In the genomic region with DNA sequence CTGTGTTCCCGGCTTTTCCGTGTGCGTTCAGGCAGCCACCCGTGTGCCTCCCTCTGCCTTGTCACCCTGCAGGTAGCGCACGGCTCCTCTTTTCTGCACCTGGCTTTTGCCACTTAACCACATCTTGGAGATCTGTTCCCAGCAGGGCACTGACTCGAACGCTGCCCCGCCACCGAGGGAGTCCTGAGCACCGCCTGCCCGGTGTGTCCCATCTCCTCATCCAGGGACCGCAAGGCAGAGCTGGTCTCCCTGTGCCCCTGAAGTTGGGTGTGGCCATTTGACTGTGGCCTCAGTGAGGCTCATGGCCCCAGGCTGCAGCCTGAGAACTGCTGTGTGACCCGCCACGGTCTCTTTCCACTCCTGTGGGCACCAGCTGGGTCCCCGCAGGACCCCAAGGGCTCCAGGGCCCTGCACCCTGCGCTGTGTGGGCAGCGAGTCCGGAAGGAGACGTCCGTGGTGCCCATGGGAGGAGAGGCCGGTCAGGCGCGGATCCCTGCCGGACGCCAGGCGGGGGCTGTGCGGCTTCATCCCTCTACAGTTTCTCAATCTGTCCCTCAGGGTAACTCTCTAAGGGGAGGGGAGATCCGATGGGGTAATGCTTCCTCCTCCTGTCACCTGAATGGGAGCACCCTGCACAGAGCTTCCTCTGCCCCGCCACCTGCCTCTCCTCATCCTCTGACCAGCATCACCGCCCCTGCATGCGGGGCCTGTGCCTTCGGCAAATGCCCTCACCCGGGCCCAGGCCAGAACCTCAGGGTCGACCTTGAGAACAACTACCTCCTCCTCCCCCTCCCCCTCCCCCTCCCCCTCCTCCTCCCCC, we compare ENCODE assay signal across 1 cellular context.
TF ChIP-seq lines count a peak whose summit lies in the region.

No MANE protein-coding gene starts in this region.

TF ChIP-seq in K562, 482 proteins besides CTCF, POLR2A, EP300 and RAD21:
- peak; percentile 44; the same call in 1 of the 2 replicates for TF ChIP-seq TFAP4 (CRISPR knock-in tag; IDR thresholded peaks at IDR 0.05; ENCODE audit: borderline replicate concordance)
- peak in 1 of 2 experiments; percentile 76; a peak in 2 of 4 replicates for TF ChIP-seq KDM1A (IDR thresholded peaks at IDR 0.05)
- 0 out of 2 replicates have a peak, but pooled peaks have one; percentile 17 for TF ChIP-seq RBFOX2 (IDR thresholded peaks at IDR 0.05; ENCODE audit: low read depth, low read length)
- peak; percentile 100 for TF ChIP-seq ZBTB33 (CRISPR knock-in tag; IDR thresholded peaks at IDR 0.05)
- TF ChIP-seq GTF2F1 (IDR thresholded peaks at IDR 0.05; ENCODE audit: low read depth, low read length), result no peak
- peak; percentile 98 for TF ChIP-seq HNRNPK (IDR thresholded peaks at IDR 0.05; ENCODE audit: low read depth, low read length, poor library complexity, severe bottlenecking)
- TF ChIP-seq ZNF444 (CRISPR knock-in tag; IDR thresholded peaks at IDR 0.05), result peak; percentile 84
- TF ChIP-seq ZNF263 (CRISPR knock-in tag; IDR thresholded peaks at IDR 0.05; ENCODE audit: borderline replicate concordance), result peak; percentile 82; the same call in 1 of the 2 replicates
- TF ChIP-seq, protein P1, sequence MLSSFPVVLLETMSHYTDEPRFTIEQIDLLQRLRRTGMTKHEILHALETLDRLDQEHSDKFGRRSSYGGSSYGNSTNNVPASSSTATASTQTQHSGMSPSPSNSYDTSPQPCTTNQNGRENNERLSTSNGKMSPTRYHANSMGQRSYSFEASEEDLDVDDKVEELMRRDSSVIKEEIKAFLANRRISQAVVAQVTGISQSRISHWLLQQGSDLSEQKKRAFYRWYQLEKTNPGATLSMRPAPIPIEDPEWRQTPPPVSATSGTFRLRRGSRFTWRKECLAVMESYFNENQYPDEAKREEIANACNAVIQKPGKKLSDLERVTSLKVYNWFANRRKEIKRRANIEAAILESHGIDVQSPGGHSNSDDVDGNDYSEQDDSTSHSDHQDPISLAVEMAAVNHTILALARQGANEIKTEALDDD (IDR thresholded peaks at IDR 0.05), result no peak
- TF ChIP-seq AFF1 (IDR thresholded peaks at IDR 0.05; ENCODE audit: low read depth in 1 of 2, partially characterized antibody in 2 of 2), result peak in 1 of 2 experiments; percentile 9
- TF ChIP-seq PCBP1 (IDR thresholded peaks at IDR 0.05; ENCODE audit: low read depth, low read length, poor library complexity, severe bottlenecking), result peak; percentile 100
- TF ChIP-seq PCBP2 (IDR thresholded peaks at IDR 0.05; ENCODE audit: low read depth, low read length, poor library complexity, severe bottlenecking), result peak; percentile 97
- no peak for TF ChIP-seq CAMTA2 (CRISPR knock-in tag; conservative IDR thresholded peaks at IDR 0.05)
TF ChIP-seq in K562: peak in this region for 10.
